Comparison of ENCODE assay signal across 24 cellular contexts in the genomic region with DNA sequence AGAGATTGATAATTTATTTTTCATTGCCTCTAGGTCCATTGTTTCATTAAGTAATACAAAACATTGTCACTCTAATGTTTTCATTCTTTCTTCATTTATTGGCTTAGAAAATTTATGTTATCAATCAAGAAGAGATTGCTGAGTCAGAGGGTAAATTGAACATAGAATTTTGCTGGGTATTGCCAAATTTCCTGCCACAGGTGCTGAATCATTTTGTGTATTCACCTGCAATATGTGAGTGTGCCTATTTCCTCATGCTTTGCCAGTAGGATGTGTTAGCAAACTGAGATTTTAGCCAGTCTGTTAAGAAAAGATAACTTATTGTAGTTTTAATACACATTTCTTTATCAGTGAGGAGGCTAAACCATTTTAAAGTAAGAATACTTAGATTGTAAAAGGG. TPM values are rescaled to one million over a fixed set of nuclear protein-coding genes. Genes with fewer than 3 reads are reported as not detected.
DNase-seq lines count a peak whose midpoint lies in the region; ATAC-seq, FAIRE-seq and TF ChIP-seq lines count a peak whose summit lies in the region.
"Had no signal": no experiment of that assay in that cellular context is flagged by ENCODE, and none has a peak within 500 bp of the region (broad histone marks: within the 10 kb centered on the region; RNA-seq: fewer than 3 reads in every experiment).

No MANE protein-coding gene starts in this region.

- H3K27ac ChIP-seq in PC-3 (ENCODE audit: low read length) (peak overlapping the region; percentile 89), esophagus squamous epithelium (peak overlapping the region in 3 of 4 donors; percentile 74 to 89 (median 86)), pancreas (no peak overlapping the region)
- H3K27ac ChIP-seq: gastroesophageal sphincter had no signal

- peaks cover 33% of the 10 kb centered on the region for H3K4me1 ChIP-seq in PC-3 (ENCODE audit: insufficient read depth, low read length)
- peaks cover 4 to 60% (median 9%) of the 10 kb centered on the region in 3 donors for H3K4me1 ChIP-seq in esophagus squamous epithelium
- H3K4me1 ChIP-seq in pancreas, result peaks cover 20 to 22% (median 20%) of the 10 kb centered on the region in 3 donors
- H3K4me1 ChIP-seq: gastroesophageal sphincter had no signal

- H3K27ac Mint-ChIP-seq in activated CD4-positive, alpha-beta T cell treated with anti-CD3 and anti-CD28 coated beads, Interleukin-2, amount 10 ng/mL, durations not matched to agents 24 days and 14 days, result no peak overlapping the region
- H3K27ac Mint-ChIP-seq: activated CD8-positive, alpha-beta T cell treated with anti-CD3 and anti-CD28 coated beads, Interleukin-2, amount 10 ng/mL, durations not matched to agents 7 days and 5 days; activated naive CD4-positive, alpha-beta T cell treated with anti-CD3 and anti-CD28 coated beads, Interleukin-2, amount 10 ng/mL, durations not matched to agents 7 days and 5 days had no signal

- H3K4me1 Mint-ChIP-seq in activated CD4-positive, alpha-beta T cell treated with anti-CD3 and anti-CD28 coated beads, Interleukin-2, amount 10 ng/mL, durations not matched to agents 24 days and 14 days, result peaks cover 4% of the 10 kb centered on the region
- H3K4me1 Mint-ChIP-seq: activated naive CD4-positive, alpha-beta T cell treated with anti-CD3 and anti-CD28 coated beads, Interleukin-2, amount 10 ng/mL, durations not matched to agents 7 days and 5 days had no signal

- H3K4me3 Mint-ChIP-seq in activated CD4-positive, alpha-beta T cell treated with anti-CD3 and anti-CD28 coated beads, Interleukin-2, amount 10 ng/mL, durations not matched to agents 24 days and 14 days, result no peak overlapping the region
- H3K4me3 Mint-ChIP-seq: activated CD8-positive, alpha-beta T cell treated with anti-CD3 and anti-CD28 coated beads, Interleukin-2, amount 10 ng/mL, durations not matched to agents 7 days and 5 days; activated naive CD4-positive, alpha-beta T cell treated with anti-CD3 and anti-CD28 coated beads, Interleukin-2, amount 10 ng/mL, durations not matched to agents 7 days and 5 days; CD8-positive, alpha-beta memory T cell had no signal

- CTCF ChIA-PET in PC-3 (lab: Charles Lee), result no interaction called here

- H3K9ac ChIP-seq in PC-3 (ENCODE audit: low read length), result peak overlapping the region; percentile 44; the same call in 1 of the 2 replicates

- H3K36me3 Mint-ChIP-seq in activated CD4-positive, alpha-beta T cell treated with anti-CD3 and anti-CD28 coated beads, Interleukin-2, amount 10 ng/mL, durations not matched to agents 24 days and 14 days (ENCODE audit: low read depth), result peaks cover 6% of the 10 kb centered on the region

- H3K4me3 ChIP-seq in PC-3 (ENCODE audit: low read length) (peak overlapping the region; percentile 44; the same call in 1 of the 2 replicates), esophagus squamous epithelium (no peak overlapping the region), pancreas (no peak overlapping the region)
- H3K4me3 ChIP-seq: gastroesophageal sphincter, spleen had no signal

- H3K27me3 ChIP-seq in PC-3 (ENCODE audit: low read length), result no peaks in the 10 kb centered on the region
- no peaks in the 10 kb centered on the region for H3K27me3 ChIP-seq in esophagus squamous epithelium
- no peaks in the 10 kb centered on the region for H3K27me3 ChIP-seq in pancreas
- H3K27me3 ChIP-seq: gastroesophageal sphincter, spleen had no signal

- FAIRE-seq in pancreas (lab: Jason Lieb, UNC), result no peak
- FAIRE-seq: kidney had no signal

- H4K20me1 ChIP-seq in PC-3 (ENCODE audit: low read length), result no peaks in the 10 kb centered on the region; the same call in 1 of the 2 replicates

- peak overlapping the region; percentile 47 for H3K4me2 ChIP-seq in PC-3 (ENCODE audit: low read length)

- H2AFZ ChIP-seq in PC-3 (ENCODE audit: low read length), result no peak overlapping the region

- H3K9me2 ChIP-seq in PC-3 (replicated peaks; ENCODE audit: low read length), result no peaks in the 10 kb centered on the region

- intact Hi-C loops in PC-3 (cut with micrococcal nuclease), result no loop called here
- intact Hi-C loops in esophagus squamous epithelium (cut with DNase I), result no loop called here
- intact Hi-C loops in pancreas (cut with DNase I), result no loop called here
- intact Hi-C loops in activated CD4-positive, alpha-beta T cell treated with anti-CD3 and anti-CD28 coated beads, Interleukin-2, amount 10 ng/mL, durations not matched to agents 24 days and 14 days (cut with micrococcal nuclease), result no loop called here

- DNase-seq in HPDE6-E6E7 (ENCODE audit: extremely low spot score) (peak; percentile 29), PC-3 (peak; percentile 77), esophagus squamous epithelium (lab: John Stamatoyannopoulos, UW) (no peak), pancreas (peak in 1 of 6 donors; percentile 17), NCI-H1417 treated with DMSO at 0.1 percent for 48 hours (lab: John Stamatoyannopoulos, UW) (no peak), NCI-H1105 treated with DMSO at 0.1 percent for 48 hours (lab: John Stamatoyannopoulos, UW) (no peak)
- no peak for DNase-seq in activated CD4-positive, alpha-beta T cell treated with anti-CD3 and anti-CD28 coated beads, Interleukin-2, amount 10 ng/mL, durations not matched to agents 24 days and 14 days
- DNase-seq: activated CD8-positive, alpha-beta T cell treated with anti-CD3 and anti-CD28 coated beads, Interleukin-2, amount 10 ng/mL, durations not matched to agents 7 days and 5 days; activated naive CD4-positive, alpha-beta T cell treated with anti-CD3 and anti-CD28 coated beads, Interleukin-2, amount 10 ng/mL, durations not matched to agents 7 days and 5 days; activated T-cell treated with anti-CD3 and anti-CD28 coated beads, Interleukin-2, amount 50 U/mL, for 48 hours; amygdala; CD8-positive, alpha-beta memory T cell; central memory CD4-positive, alpha-beta T cell; DMS79 treated with DMSO at 0.1 percent for 48 hours; kidney; NCI-H1436; NCI-H526; nucleus accumbens; spleen; stimulated activated CD4-positive, alpha-beta T cell treated with anti-CD3 and anti-CD28 coated beads, Interleukin-4, amount 100 ng/mL, for 1 hour; stimulated activated naive CD8-positive, alpha-beta T cell treated with anti-CD3 and anti-CD28 coated beads, Interleukin-15, Interleukin-2, amounts not matched to agents 100 U/mL and 50 U/mL, for 24 hours; SW 1271 had no signal

- H3K9me3 ChIP-seq in PC-3 (ENCODE audit: low read length), result no peaks in the 10 kb centered on the region
- H3K9me3 ChIP-seq in esophagus squamous epithelium, result no peaks in the 10 kb centered on the region
- no peaks in the 10 kb centered on the region for H3K9me3 ChIP-seq in pancreas
- H3K9me3 ChIP-seq: gastroesophageal sphincter, spleen had no signal

- H3K9me3 Mint-ChIP-seq in activated CD4-positive, alpha-beta T cell treated with anti-CD3 and anti-CD28 coated beads, Interleukin-2, amount 10 ng/mL, durations not matched to agents 24 days and 14 days, result no peaks in the 10 kb centered on the region
- H3K9me3 Mint-ChIP-seq: activated naive CD4-positive, alpha-beta T cell treated with anti-CD3 and anti-CD28 coated beads, Interleukin-2, amount 10 ng/mL, durations not matched to agents 7 days and 5 days; CD8-positive, alpha-beta memory T cell had no signal

- POLR2A ChIA-PET in PC-3 (lab: Charles Lee; ENCODE audit: unreplicated experiment), result no interaction called here

- ATAC-seq in PC-3 (peak; percentile 51; the same call in 1 of the 2 replicates), pancreas (peak; percentile 63 to 83 (median 78))
- ATAC-seq: activated CD8-positive, alpha-beta T cell treated with anti-CD3 and anti-CD28 coated beads, Interleukin-2, amount 10 ng/mL, durations not matched to agents 7 days and 5 days; gastroesophageal sphincter; Right ventricle myocardium inferior; stimulated activated naive CD8-positive, alpha-beta T cell treated with anti-CD3 and anti-CD28 coated beads, Interleukin-15, Interleukin-2, amounts not matched to agents 100 U/mL and 50 U/mL, for 24 hours had no signal

- no peaks in the 10 kb centered on the region for H3K27me3 Mint-ChIP-seq in activated CD4-positive, alpha-beta T cell treated with anti-CD3 and anti-CD28 coated beads, Interleukin-2, amount 10 ng/mL, durations not matched to agents 24 days and 14 days
- H3K27me3 Mint-ChIP-seq: activated naive CD4-positive, alpha-beta T cell treated with anti-CD3 and anti-CD28 coated beads, Interleukin-2, amount 10 ng/mL, durations not matched to agents 7 days and 5 days; CD8-positive, alpha-beta memory T cell had no signal

- H3F3A ChIP-seq in PC-3 (ENCODE audit: low read length, unreplicated experiment), result peaks cover 7% of the 10 kb centered on the region

- TF ChIP-seq CTCF in PC-3 (conservative IDR thresholded peaks at IDR 0.05; ENCODE audit: low read depth, low read length) (no peak), esophagus squamous epithelium (IDR thresholded peaks at IDR 0.05) (no peak), pancreas (IDR thresholded peaks at IDR 0.05) (no peak)

- peaks cover 70% of the 10 kb centered on the region for H3K79me2 ChIP-seq in PC-3 (ENCODE audit: low read length)

- no peak for TF ChIP-seq POLR2A in esophagus squamous epithelium (IDR thresholded peaks at IDR 0.05)

- H3K36me3 ChIP-seq in PC-3 (ENCODE audit: low read depth, low read length), result no peaks in the 10 kb centered on the region
- peaks cover 0 to 10% (median 0%) of the 10 kb centered on the region in 3 donors for H3K36me3 ChIP-seq in esophagus squamous epithelium
- no peaks in the 10 kb centered on the region for H3K36me3 ChIP-seq in pancreas
- H3K36me3 ChIP-seq: gastroesophageal sphincter had no signal

- BruUV-seq in PC-3 (replicated peaks; lab: Mats Ljungman, UMichigan), result no TSS peak

RNA-seq across cellular contexts. Expression of a gene that starts 38.0 kb away (rescaled TPM):
- total RNA-seq in PC-3 (2014; rRNA removed) (6.7 and 7.4 TPM in 2 replicates), esophagus squamous epithelium (10 to 100 TPM; 17.6 to 29.9 (median 27.0) TPM), pancreas (10 to 100 TPM; 12.8 to 26.5 (median 14.1) TPM)
- 10 to 100 TPM in 1 of 2 donors, 1 to 10 TPM in 1; 4.2 to 11.4 TPM for polyA plus RNA-seq in pancreas
- 22.0 and 24.7 TPM in 2 replicates for total RNA-seq in activated CD4-positive, alpha-beta T cell treated with anti-CD3 and anti-CD28 coated beads, Interleukin-2, amount 10 ng/mL, durations not matched to agents 24 days and 14 days

RNA-seq across cellular contexts. Expression of a gene that starts 38.1 kb away (rescaled TPM):
- total RNA-seq in PC-3 (2014; rRNA removed) (0.80 and 1.3 TPM in 2 replicates), esophagus squamous epithelium (1 to 10 TPM; 5.5 to 8.8 (median 7.3) TPM), pancreas (1 to 10 TPM; 4.3 to 7.0 (median 4.6) TPM)
- 1 to 10 TPM; 2.1 to 2.5 TPM for polyA plus RNA-seq in pancreas
- 2.2 and 2.5 TPM in 2 replicates for total RNA-seq in activated CD4-positive, alpha-beta T cell treated with anti-CD3 and anti-CD28 coated beads, Interleukin-2, amount 10 ng/mL, durations not matched to agents 24 days and 14 days

Comparison
In these comparisons a context has a peak if more than half of its experiments do, and no peak if none do; other contexts are left out.
1. DNase-seq: peak in HPDE6-E6E7 (single experiment) and PC-3 (single experiment); none in esophagus squamous epithelium (single experiment), activated CD4-positive, alpha-beta T cell treated with anti-CD3 and anti-CD28 coated beads, Interleukin-2, amount 10 ng/mL, durations not matched to agents 24 days and 14 days (single experiment), NCI-H1417 treated with DMSO at 0.1 percent for 48 hours (single experiment) and NCI-H1105 treated with DMSO at 0.1 percent for 48 hours (single experiment).
2. H3K27ac ChIP-seq: peak in PC-3 (single experiment) and esophagus squamous epithelium (3 of 4); none in pancreas (0 of 4).